ENCODE assay signal across 29 cellular contexts in genomic region chr12:65463082-65463481, GRCh38.
"Had no signal": no experiment of that assay in that cellular context is flagged by ENCODE, and none has a peak within 500 bp of the region (broad histone marks: within the 10 kb centered on the region; RNA-seq: fewer than 3 reads in every experiment).

No MANE protein-coding gene starts in this region.

- H3K36me3 Mint-ChIP-seq: naive thymus-derived CD4-positive, alpha-beta T cell; natural killer cell; stimulated activated memory B cell treated with anti-CD40 and anti-IgM and Interleukin-4, amounts not matched to agents 10 μg/mL and 1 μg/mL and 100 μg/mL, for 72 hours; type B pancreatic cell had no signal

- H3K4me1 Mint-ChIP-seq: naive thymus-derived CD4-positive, alpha-beta T cell; natural killer cell; stimulated activated memory B cell treated with anti-CD40 and anti-IgM and Interleukin-4, amounts not matched to agents 10 μg/mL and 1 μg/mL and 100 μg/mL, for 72 hours; stimulated activated naive CD8-positive, alpha-beta T cell treated with anti-CD3 and anti-CD28 coated beads, Interleukin-15, amount 100 ng/mL, for 72 hours had no signal

- H3K4me3 Mint-ChIP-seq: naive thymus-derived CD4-positive, alpha-beta T cell; natural killer cell; stimulated activated memory B cell treated with anti-CD40 and anti-IgM and Interleukin-4, amounts not matched to agents 10 μg/mL and 1 μg/mL and 100 μg/mL, for 72 hours; stimulated activated naive CD8-positive, alpha-beta T cell treated with anti-CD3 and anti-CD28 coated beads, Interleukin-15, amount 100 ng/mL, for 72 hours; type B pancreatic cell had no signal

- DNase-seq: naive thymus-derived CD4-positive, alpha-beta T cell; natural killer cell; nucleus accumbens; pancreas; retina; spleen; stimulated activated CD4-positive, alpha-beta T cell treated with anti-CD3 and anti-CD28 coated beads, Interleukin-12 subunit alpha, Interleukin-12 subunit beta, amount 100 ng/mL, for 4 hours; stimulated activated CD4-positive, alpha-beta T cell treated with anti-CD3 and anti-CD28 coated beads, Interleukin-1b, Interleukin-23, amount 100 ng/mL, for 48 hours; stimulated activated CD4-positive, alpha-beta T cell treated with anti-CD3 and anti-CD28 coated beads, Interleukin-4, amount 100 ng/mL, for 1 hour; stimulated activated CD4-positive, alpha-beta T cell treated with anti-CD3 and anti-CD28 coated beads, Interleukin-4, amount 100 ng/mL, for 4 hours; stimulated activated CD8-positive, alpha-beta memory T cell treated with anti-CD3 and anti-CD28 coated beads, Interleukin-4, amount 100 ng/mL, for 48 hours; stimulated activated naive CD4-positive, alpha-beta T cell; stimulated activated naive CD8-positive, alpha-beta T cell treated with anti-CD3 and anti-CD28 coated beads, Interleukin-15, amount 100 ng/mL, for 72 hours; stimulated activated naive CD8-positive, alpha-beta T cell treated with anti-CD3 and anti-CD28 coated beads, Interleukin-15, Interleukin-2, amounts not matched to agents 100 U/mL and 50 U/mL, for 24 hours; substantia nigra; testis; tibial artery; transverse colon; upper lobe of right lung; uterus had no signal

- H3K27ac Mint-ChIP-seq: naive thymus-derived CD4-positive, alpha-beta T cell; natural killer cell; stimulated activated memory B cell treated with anti-CD40 and anti-IgM and Interleukin-4, amounts not matched to agents 10 μg/mL and 1 μg/mL and 100 μg/mL, for 72 hours; stimulated activated naive CD8-positive, alpha-beta T cell treated with anti-CD3 and anti-CD28 coated beads, Interleukin-15, amount 100 ng/mL, for 72 hours; type B pancreatic cell had no signal

- H3K9me3 ChIP-seq: neutrophil, pancreas, prostate gland, right atrium auricular region, spleen, suprapubic skin, testis, tibial artery, transverse colon, upper lobe of right lung, uterus had no signal

- H3K4me2 ChIP-seq: smooth muscle cell had no signal

- H3K9me3 Mint-ChIP-seq: natural killer cell; stimulated activated memory B cell treated with anti-CD40 and anti-IgM and Interleukin-4, amounts not matched to agents 10 μg/mL and 1 μg/mL and 100 μg/mL, for 72 hours; stimulated activated naive CD8-positive, alpha-beta T cell treated with anti-CD3 and anti-CD28 coated beads, Interleukin-15, amount 100 ng/mL, for 72 hours; type B pancreatic cell had no signal

- H3K27me3 ChIP-seq: neutrophil, pancreas, right atrium auricular region, spleen, suprapubic skin, testis, tibial artery, transverse colon, upper lobe of right lung, uterus had no signal

- H3K36me3 ChIP-seq: pancreas, prostate gland, transverse colon, uterus had no signal

- ATAC-seq: naive thymus-derived CD4-positive, alpha-beta T cell; natural killer cell; pancreas; sciatic nerve; stimulated activated memory B cell treated with anti-CD40 and anti-IgM and Interleukin-4, amounts not matched to agents 10 μg/mL and 1 μg/mL and 100 μg/mL, for 72 hours; stimulated activated naive CD8-positive, alpha-beta T cell treated with anti-CD3 and anti-CD28 coated beads, Interleukin-15, amount 100 ng/mL, for 72 hours; stimulated activated naive CD8-positive, alpha-beta T cell treated with anti-CD3 and anti-CD28 coated beads, Interleukin-15, Interleukin-2, amounts not matched to agents 100 U/mL and 50 U/mL, for 24 hours; upper lobe of right lung had no signal

- H3K4me1 ChIP-seq: pancreas, prostate gland, right atrium auricular region, spleen, suprapubic skin, testis, transverse colon, upper lobe of right lung, uterus had no signal

- H3K27me3 Mint-ChIP-seq: naive thymus-derived CD4-positive, alpha-beta T cell; stimulated activated memory B cell treated with anti-CD40 and anti-IgM and Interleukin-4, amounts not matched to agents 10 μg/mL and 1 μg/mL and 100 μg/mL, for 72 hours; stimulated activated naive CD8-positive, alpha-beta T cell treated with anti-CD3 and anti-CD28 coated beads, Interleukin-15, amount 100 ng/mL, for 72 hours; type B pancreatic cell had no signal

- H3K27ac ChIP-seq: neutrophil, pancreas, prostate gland, right atrium auricular region, skin epidermis, spleen, suprapubic skin, testis, tibial artery, transverse colon, upper lobe of right lung, uterus had no signal

- H3K4me3 ChIP-seq: pancreas, prostate gland, right atrium auricular region, skin epidermis, smooth muscle cell, spleen, suprapubic skin, testis, tibial artery, transverse colon, upper lobe of right lung, uterus had no signal
